1 cellular context compared by ENCODE assay signal in genomic region chr14:64061115-64061514, GRCh38.
TF ChIP-seq lines count a peak whose summit lies in the region.

No MANE protein-coding gene starts in this region.

TF ChIP-seq in GM23338, 12 proteins besides CTCF, POLR2A, EP300 and RAD21 (continued from another document):
- TF ChIP-seq ZNF462 (CRISPR knock-in tag; IDR thresholded peaks at IDR 0.05) (no peak), EZH2phosphoT487 (IDR thresholded peaks at IDR 0.05; ENCODE audit: unreplicated experiment) (no peak), ZNF114 (CRISPR knock-in tag; IDR thresholded peaks at IDR 0.05) (no peak), EZH2 (IDR thresholded peaks at IDR 0.05; ENCODE audit: low read depth, unreplicated experiment) (no peak)
